In the genomic region with DNA sequence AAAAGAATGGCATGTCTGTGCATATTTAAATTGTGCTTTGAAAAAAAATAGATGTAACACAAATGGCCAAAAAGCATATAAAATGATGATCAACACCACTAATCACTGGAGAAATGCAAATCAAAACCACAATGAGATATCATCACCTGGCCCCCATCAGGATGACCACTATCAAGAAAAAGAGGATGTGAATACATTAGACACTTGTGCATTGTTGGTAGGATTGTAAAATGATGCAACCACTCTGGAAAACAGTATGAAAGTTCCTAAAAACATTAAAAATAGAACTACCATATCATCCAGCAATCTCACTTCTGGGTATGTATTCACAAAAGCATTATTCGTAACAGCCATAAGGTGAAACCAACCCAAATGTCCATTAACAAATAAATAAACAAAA, we compare ENCODE assay signal across 11 cellular contexts.
DNase-seq lines count a peak whose midpoint lies in the region; ATAC-seq and TF ChIP-seq lines count a peak whose summit lies in the region.
"Had no signal": no experiment of that assay in that cellular context is flagged by ENCODE, and none has a peak within 500 bp of the region (broad histone marks: within the 10 kb centered on the region; RNA-seq: fewer than 3 reads in every experiment).

No MANE protein-coding gene starts in this region.

- no peaks in the 10 kb centered on the region for H3K27me3 ChIP-seq in stomach
- no peaks in the 10 kb centered on the region for H3K27me3 ChIP-seq in HAP-1 (ENCODE audit: low read depth)

- H3K27ac ChIP-seq in stomach: peak overlapping the region in 4 of 5 donors; percentile 18 to 58 (median 46)

- POLR2A ChIA-PET in activated B cell treated with CpG ODN at 0.5 μM for 24 hours (lab: Charles Lee): no interaction called here

- no peaks in the 10 kb centered on the region for H3K9me3 ChIP-seq in stomach
- no peaks in the 10 kb centered on the region for H3K9me3 ChIP-seq in HAP-1

- H3K27me3 Mint-ChIP-seq in activated CD8-positive, alpha-beta memory T cell treated with anti-CD3 and anti-CD28 coated beads, Interleukin-2, amount 10 ng/mL, durations not matched to agents 7 days and 5 days: no peaks in the 10 kb centered on the region
- H3K27me3 Mint-ChIP-seq in activated B cell treated with CpG ODN at 0.5 μM for 24 hours (no peaks in the 10 kb centered on the region), immature natural killer cell (ENCODE audit: low read depth in 3 of 3) (peaks cover 0 to 4% (median 2%) of the 10 kb centered on the region in 3 donors)

- no peak for ATAC-seq in activated CD8-positive, alpha-beta memory T cell treated with anti-CD3 and anti-CD28 coated beads, Interleukin-2, amount 10 ng/mL, durations not matched to agents 7 days and 5 days
- no peak for ATAC-seq in activated B cell treated with CpG ODN at 0.5 μM for 24 hours (ENCODE audit: low read depth)

- H3K4me1 Mint-ChIP-seq in activated CD8-positive, alpha-beta memory T cell treated with anti-CD3 and anti-CD28 coated beads, Interleukin-2, amount 10 ng/mL, durations not matched to agents 7 days and 5 days: peaks cover 23% of the 10 kb centered on the region
- peaks cover 28% of the 10 kb centered on the region for H3K4me1 Mint-ChIP-seq in activated B cell treated with CpG ODN at 0.5 μM for 24 hours
- H3K4me1 Mint-ChIP-seq in immature natural killer cell: peaks cover 21 to 23% of the 10 kb centered on the region in 2 donors

- no peak for TF ChIP-seq POLR2A in stomach (IDR thresholded peaks at IDR 0.05)

- CTCF ChIA-PET in activated CD8-positive, alpha-beta memory T cell treated with anti-CD3 and anti-CD28 coated beads, Interleukin-2, amount 10 ng/mL, durations not matched to agents 7 days and 5 days (lab: Charles Lee): interaction anchor here (1.3 kb wide), 1 partner anchor 72 kb away, joined by 4 read pairs; no protein-coding TSS in a partner anchor
- CTCF ChIA-PET in activated B cell treated with CpG ODN at 0.5 μM for 24 hours (lab: Charles Lee): interaction anchor here (1.1 kb wide), 2 partner anchors 28 to 245 kb away, joined by 3 read pairs; no protein-coding TSS in a partner anchor

- in situ Hi-C loops in HAP-1 (cut with MboI; ENCODE audit: low sequenced_read_pairs): no loop called here

- intact Hi-C loops in activated B cell treated with CpG ODN at 0.5 μM for 24 hours (cut with micrococcal nuclease) (no loop called here), stomach (cut with DNase I; ENCODE audit: low total_unique reads) (no loop called here)

- peaks cover 7% of the 10 kb centered on the region for H3K36me3 Mint-ChIP-seq in activated CD8-positive, alpha-beta memory T cell treated with anti-CD3 and anti-CD28 coated beads, Interleukin-2, amount 10 ng/mL, durations not matched to agents 7 days and 5 days
- peaks cover 4% of the 10 kb centered on the region for H3K36me3 Mint-ChIP-seq in activated B cell treated with CpG ODN at 0.5 μM for 24 hours (ENCODE audit: low read depth)
- H3K36me3 Mint-ChIP-seq in immature natural killer cell: no peaks in the 10 kb centered on the region

- peaks cover 0 to 15% (median 7%) of the 10 kb centered on the region in 4 donors for H3K36me3 ChIP-seq in stomach
- peaks cover 7% of the 10 kb centered on the region; the same call in 1 of the 2 replicates for H3K36me3 ChIP-seq in HAP-1 (replicated peaks)

- H3K4me3 ChIP-seq in stomach (no peak overlapping the region), HAP-1 (no peak overlapping the region)

- 82 to 90% (median 86%) methylated on average over 1 of the region's 1 CpG for WGBS in stomach, 5 donors

- H3K9me3 Mint-ChIP-seq in activated CD8-positive, alpha-beta memory T cell treated with anti-CD3 and anti-CD28 coated beads, Interleukin-2, amount 10 ng/mL, durations not matched to agents 7 days and 5 days (ENCODE audit: low read depth): no peaks in the 10 kb centered on the region
- H3K9me3 Mint-ChIP-seq in activated B cell treated with CpG ODN at 0.5 μM for 24 hours (no peaks in the 10 kb centered on the region), immature natural killer cell (no peaks in the 10 kb centered on the region)

- H3K4me1 ChIP-seq in stomach: peaks cover 0 to 20% (median 9%) of the 10 kb centered on the region in 4 donors
- peaks cover 8% of the 10 kb centered on the region; the same call in 1 of the 2 replicates for H3K4me1 ChIP-seq in HAP-1

- TF ChIP-seq CTCF in activated B cell treated with CpG ODN at 0.5 μM for 24 hours (IDR thresholded peaks at IDR 0.05): no peak
- no peak for TF ChIP-seq CTCF in stomach (IDR thresholded peaks at IDR 0.05)

- DNase-seq in activated CD8-positive, alpha-beta memory T cell treated with anti-CD3 and anti-CD28 coated beads, Interleukin-2, amount 10 ng/mL, durations not matched to agents 7 days and 5 days: no peak
- no peak for DNase-seq in activated CD8-positive, alpha-beta memory T cell treated with anti-CD3 and anti-CD28 coated beads for 24 hours
- DNase-seq in activated B cell treated with CpG ODN at 0.5 μM for 24 hours: no peak
- no peak for DNase-seq in immature natural killer cell
- DNase-seq in stomach: no peak
- DNase-seq in NCI-H2107 (lab: John Stamatoyannopoulos, UW): no peak
- no peak for DNase-seq in HAP-1 (ENCODE audit: low spot score in 2 of 2)
- DNase-seq in NCI-H187 (lab: John Stamatoyannopoulos, UW): no peak
- DNase-seq: activated CD4-positive, CD25-positive, alpha-beta regulatory T cell treated with anti-CD3 and anti-CD28 coated beads, Interleukin-2, amount 50 U/mL, for 72 hours; GDM1; NCI-H2029 treated with DMSO at 0.1 percent for 48 hours had no signal

- H3K27ac Mint-ChIP-seq in activated CD8-positive, alpha-beta memory T cell treated with anti-CD3 and anti-CD28 coated beads, Interleukin-2, amount 10 ng/mL, durations not matched to agents 7 days and 5 days: peak overlapping the region; percentile 93
- H3K27ac Mint-ChIP-seq in activated B cell treated with CpG ODN at 0.5 μM for 24 hours (peak overlapping the region; percentile 70), immature natural killer cell (peak overlapping the region; percentile 96 to 98 (median 98))

- peak overlapping the region; percentile 62 for H3K4me3 Mint-ChIP-seq in activated CD8-positive, alpha-beta memory T cell treated with anti-CD3 and anti-CD28 coated beads, Interleukin-2, amount 10 ng/mL, durations not matched to agents 7 days and 5 days
- no peak overlapping the region for H3K4me3 Mint-ChIP-seq in activated B cell treated with CpG ODN at 0.5 μM for 24 hours
- H3K4me3 Mint-ChIP-seq in immature natural killer cell: peak overlapping the region; percentile 84 to 93 (median 87)

- no peak for TF ChIP-seq EP300 in stomach (IDR thresholded peaks at IDR 0.05)
